Comparison of ENCODE assay signal across 9 cellular contexts in genomic region chr12:104721065-104721458, GRCh38.
DNase-seq lines count a peak whose midpoint lies in the region; ATAC-seq, FAIRE-seq and TF ChIP-seq lines count a peak whose summit lies in the region.
"Had no signal": no experiment of that assay in that cellular context is flagged by ENCODE, and none has a peak within 500 bp of the region (broad histone marks: within the 10 kb centered on the region; RNA-seq: fewer than 3 reads in every experiment).

No MANE protein-coding gene starts in this region.

- FAIRE-seq in urothelium cell line (lab: Jason Lieb, UNC) = no peak

- intact Hi-C loops in naive thymus-derived CD4-positive, alpha-beta T cell (cut with micrococcal nuclease) = loop anchor here (2.0 to 10.0 kb wide), 6 partner anchors 20 to 792 kb away; partner anchors contain the start of gene SLC41A2 (in 1 of the 2)
- intact Hi-C loops in upper lobe of right lung (cut with DNase I) = no loop called here

- H3K9me3 ChIP-seq in naive thymus-derived CD4-positive, alpha-beta T cell (ENCODE audit: control insufficient read depth in 2 of 3, low read length in 3 of 3) = no peaks in the 10 kb centered on the region
- no peaks in the 10 kb centered on the region for H3K9me3 ChIP-seq in upper lobe of right lung

- no peak for TF ChIP-seq CTCF in upper lobe of right lung (IDR thresholded peaks at IDR 0.05)

- no peaks in the 10 kb centered on the region for H3K9me3 Mint-ChIP-seq in activated naive CD4-positive, alpha-beta T cell treated with anti-CD3 and anti-CD28 coated beads, Interleukin-2, amount 50 U/mL, for 24 hours
- peaks cover 0 to 4% (median 0%) of the 10 kb centered on the region in 11 donors for H3K9me3 Mint-ChIP-seq in naive thymus-derived CD4-positive, alpha-beta T cell

- CTCF ChIA-PET in naive thymus-derived CD4-positive, alpha-beta T cell (lab: Charles Lee) = no interaction called here

- POLR2A ChIA-PET in naive thymus-derived CD4-positive, alpha-beta T cell (lab: Charles Lee) = interaction anchor here (0.6 to 1.4 kb wide), 3 partner anchors 14 to 627 kb away, joined by 3 to 4 read pairs (median 3); partner anchors contain the start of gene CHST11

- H3K27me3 ChIP-seq in naive thymus-derived CD4-positive, alpha-beta T cell (ENCODE audit: control insufficient read depth in 2 of 2, insufficient read depth in 2 of 2, low read length in 2 of 2) = no peaks in the 10 kb centered on the region
- H3K27me3 ChIP-seq in upper lobe of right lung = no peaks in the 10 kb centered on the region

- H3K27ac Mint-ChIP-seq in activated naive CD4-positive, alpha-beta T cell treated with anti-CD3 and anti-CD28 coated beads, Interleukin-2, amount 50 U/mL, for 24 hours = peak overlapping the region; percentile 89
- H3K27ac Mint-ChIP-seq in naive thymus-derived CD4-positive, alpha-beta T cell = peak overlapping the region; percentile 86 to 96 (median 92)

- peak overlapping the region; percentile 4 for H3K27ac ChIP-seq in angular gyrus (ENCODE audit: low read depth, low read length)
- H3K27ac ChIP-seq in naive thymus-derived CD4-positive, alpha-beta T cell (ENCODE audit: low read depth, low read length) = peak overlapping the region; percentile 77
- peak overlapping the region; percentile 80 for H3K27ac ChIP-seq in upper lobe of right lung

- H3K4me1 Mint-ChIP-seq in activated naive CD4-positive, alpha-beta T cell treated with anti-CD3 and anti-CD28 coated beads, Interleukin-2, amount 50 U/mL, for 24 hours = peaks cover 58% of the 10 kb centered on the region
- H3K4me1 Mint-ChIP-seq in naive thymus-derived CD4-positive, alpha-beta T cell = peaks cover 42 to 82% (median 59%) of the 10 kb centered on the region in 7 donors

- H3K36me3 ChIP-seq in naive thymus-derived CD4-positive, alpha-beta T cell (ENCODE audit: control insufficient read depth in 2 of 3, insufficient read depth in 3 of 3, low read length in 3 of 3) = no peaks in the 10 kb centered on the region
- no peaks in the 10 kb centered on the region for H3K36me3 ChIP-seq in upper lobe of right lung

- DNase-seq in activated naive CD4-positive, alpha-beta T cell treated with Interleukin-2 at 50 U/mL for 16 hours = no peak
- DNase-seq in naive thymus-derived CD4-positive, alpha-beta T cell = no peak
- no peak for DNase-seq in upper lobe of right lung
- DNase-seq in NCI-H226 = no peak
- no peak for DNase-seq in urothelium cell line (ENCODE audit: low spot score)
- DNase-seq: NCI-H446 had no signal

- H3K4me3 Mint-ChIP-seq in activated naive CD4-positive, alpha-beta T cell treated with anti-CD3 and anti-CD28 coated beads, Interleukin-2, amount 50 U/mL, for 24 hours = peak overlapping the region; percentile 91
- H3K4me3 Mint-ChIP-seq in naive thymus-derived CD4-positive, alpha-beta T cell = peak overlapping the region; percentile 73 to 95 (median 81)

- H3K27me3 Mint-ChIP-seq in activated naive CD4-positive, alpha-beta T cell treated with anti-CD3 and anti-CD28 coated beads, Interleukin-2, amount 50 U/mL, for 24 hours = no peaks in the 10 kb centered on the region
- H3K27me3 Mint-ChIP-seq in naive thymus-derived CD4-positive, alpha-beta T cell = peaks cover 0 to 3% (median 0%) of the 10 kb centered on the region in 5 donors

- no peak for ATAC-seq in naive thymus-derived CD4-positive, alpha-beta T cell
- ATAC-seq in upper lobe of right lung (no peak), HG03342 (IDR thresholded peaks at IDR 0.05; ENCODE audit: unreplicated experiment) (no peak)

- peak overlapping the region; percentile 72 for H3K4me3 ChIP-seq in naive thymus-derived CD4-positive, alpha-beta T cell (ENCODE audit: low read length)
- peak overlapping the region; percentile 36 for H3K4me3 ChIP-seq in upper lobe of right lung

- peaks cover 26 to 36% of the 10 kb centered on the region in 2 donors for H3K4me1 ChIP-seq in naive thymus-derived CD4-positive, alpha-beta T cell (ENCODE audit: control insufficient read depth in 2 of 2, insufficient read depth in 2 of 2, low read length in 2 of 2)
- H3K4me1 ChIP-seq in upper lobe of right lung = peaks cover 29% of the 10 kb centered on the region

- no peaks in the 10 kb centered on the region for H3K36me3 Mint-ChIP-seq in activated naive CD4-positive, alpha-beta T cell treated with anti-CD3 and anti-CD28 coated beads, Interleukin-2, amount 50 U/mL, for 24 hours
- H3K36me3 Mint-ChIP-seq in naive thymus-derived CD4-positive, alpha-beta T cell = peaks cover 0 to 12% (median 0%) of the 10 kb centered on the region in 5 donors

Comparison
In these comparisons a context has a peak if more than half of its experiments do, and no peak if none do; other contexts are left out.
1. H3K27ac ChIP-seq: peak in every context shown above with its lines; median percentile 80 in upper lobe of right lung; 77 in naive thymus-derived CD4-positive, alpha-beta T cell; 4 in angular gyrus.